1 cellular context compared by ENCODE assay signal in the genomic region with DNA sequence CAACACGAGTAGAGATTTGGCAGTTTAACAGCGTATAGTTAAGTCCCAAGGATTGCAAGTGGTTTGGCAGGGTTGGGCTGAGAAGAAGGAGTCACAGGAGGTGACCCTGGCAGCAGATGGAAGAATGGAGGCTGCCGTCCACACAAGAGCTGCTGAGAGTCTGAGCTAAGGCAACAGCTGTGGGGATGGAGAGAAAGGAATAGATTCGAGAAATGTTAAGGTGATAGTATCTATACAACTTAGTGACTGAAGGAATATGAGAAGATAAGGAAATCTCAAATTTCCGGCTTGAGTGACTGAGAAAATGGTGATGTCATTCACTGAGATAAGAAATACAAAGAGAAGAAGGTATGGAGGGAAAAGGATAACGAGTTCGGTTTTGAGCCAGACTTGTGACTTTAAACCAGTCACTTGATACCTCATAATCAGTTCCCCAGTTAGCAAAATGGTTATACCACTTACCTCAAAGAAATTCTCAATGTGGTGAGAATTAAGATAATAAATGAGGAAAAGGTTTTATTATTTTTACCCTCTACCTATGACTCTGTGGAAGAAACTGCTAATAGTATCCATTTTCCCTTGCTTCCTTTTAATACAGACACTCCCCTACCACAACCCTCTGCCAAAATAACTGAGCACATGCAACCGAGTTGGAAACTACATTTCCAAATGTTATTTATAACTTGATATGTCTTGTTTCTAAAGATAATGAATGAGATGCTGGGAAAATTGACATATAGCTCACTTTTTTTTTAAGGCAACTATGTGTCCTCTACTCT.
TF ChIP-seq lines count a peak whose summit lies in the region.

No MANE protein-coding gene starts in this region.

TF ChIP-seq in K562, 482 proteins besides CTCF, POLR2A, EP300 and RAD21 (continues in another document):
- TF ChIP-seq ZNF143 (CRISPR knock-in tag; IDR thresholded peaks at IDR 0.05) (no peak), ZC3H4 (CRISPR knock-in tag; IDR thresholded peaks at IDR 0.05; ENCODE audit: borderline replicate concordance) (no peak), PATZ1 (CRISPR knock-in tag; IDR thresholded peaks at IDR 0.05; ENCODE audit: borderline replicate concordance) (no peak), SMARCE1 (IDR thresholded peaks at IDR 0.05) (peak; percentile 78), FUS (optimal IDR thresholded peaks at IDR 0.05; ENCODE audit: low read depth, low read length) (no peak), CEBPB (tag; IDR thresholded peaks at IDR 0.05) (no peak), ATF7 (IDR thresholded peaks at IDR 0.05) (peak; percentile 96), TSC22D4 (tag; IDR thresholded peaks at IDR 0.05) (no peak), SIX5 (IDR thresholded peaks at IDR 0.05; ENCODE audit: borderline replicate concordance in 1 of 2, insufficient read depth in 1 of 2, low read depth in 1 of 2, low read length in 2 of 2) (no peak), CSDE1 (IDR thresholded peaks at IDR 0.05) (no peak), DIDO1 (tag; IDR thresholded peaks at IDR 0.05; ENCODE audit: low read depth) (no peak), CBX8 (IDR thresholded peaks at IDR 0.05; ENCODE audit: borderline replicate concordance, extremely low read depth, low read depth, low read length, poor library complexity, severe bottlenecking) (no peak), SMAD2 (IDR thresholded peaks at IDR 0.05; ENCODE audit: low read depth, low read length) (no peak), NUFIP1 (IDR thresholded peaks at IDR 0.05; ENCODE audit: partially characterized antibody) (no peak), KAT7 (CRISPR knock-in tag; IDR thresholded peaks at IDR 0.05; ENCODE audit: borderline replicate concordance) (no peak), ZKSCAN8 (CRISPR knock-in tag; IDR thresholded peaks at IDR 0.05) (no peak), CLOCK (CRISPR knock-in tag; IDR thresholded peaks at IDR 0.05; ENCODE audit: borderline replicate concordance) (no peak), SUPT5H (IDR thresholded peaks at IDR 0.05) (no peak), ARID1B (IDR thresholded peaks at IDR 0.05) (peak; percentile 73), E2F1 (CRISPR knock-in tag; IDR thresholded peaks at IDR 0.05) (no peak), KLF6 (CRISPR knock-in tag; IDR thresholded peaks at IDR 0.05; ENCODE audit: borderline replicate concordance) (no peak), ZHX1 (conservative IDR thresholded peaks at IDR 0.05; ENCODE audit: low read length) (no peak), CTBP1 (IDR thresholded peaks at IDR 0.05; ENCODE audit: borderline replicate concordance) (peak; percentile 57; the same call in 1 of the 2 replicates), SAFB2 (IDR thresholded peaks at IDR 0.05; ENCODE audit: borderline replicate concordance, low read depth, low read length, severe bottlenecking) (no peak), RCOR1 (IDR thresholded peaks at IDR 0.05; ENCODE audit: borderline replicate concordance in 1 of 2, low read depth in 2 of 2, low read length in 2 of 2) (peak in 1 of 2 experiments; percentile 52; a peak in 1 of 4 replicates), NCOA4 (IDR thresholded peaks at IDR 0.05; ENCODE audit: partially characterized antibody) (no peak), SP1 (CRISPR knock-in tag; IDR thresholded peaks at IDR 0.05) (no peak), SP2 (IDR thresholded peaks at IDR 0.05; ENCODE audit: extremely low read depth, low read depth, low read length, poor library complexity, severe bottlenecking) (no peak), GTF2F1 (IDR thresholded peaks at IDR 0.05; ENCODE audit: low read depth, low read length) (no peak), FOSL1 (tag; conservative IDR thresholded peaks at IDR 0.05) (peak; percentile 65), EZH2 (IDR thresholded peaks at IDR 0.05; ENCODE audit: borderline replicate concordance, low read depth, low read length) (no peak), ZEB2 (IDR thresholded peaks at IDR 0.05) (no peak), HMGN3 (IDR thresholded peaks at IDR 0.05; ENCODE audit: borderline replicate concordance, extremely low read depth, insufficient read length, low read depth, low read length) (no peak), ZNF561 (CRISPR knock-in tag; conservative IDR thresholded peaks at IDR 0.05) (no peak), HDAC2 (IDR thresholded peaks at IDR 0.05) (no peak), TFAP4 (CRISPR knock-in tag; IDR thresholded peaks at IDR 0.05; ENCODE audit: borderline replicate concordance) (no peak), NCOR1 (IDR thresholded peaks at IDR 0.05) (no peak), NFYB (IDR thresholded peaks at IDR 0.05; ENCODE audit: extremely low read depth, insufficient read length) (no peak), SAFB (IDR thresholded peaks at IDR 0.05; ENCODE audit: borderline replicate concordance, low read depth, low read length) (no peak), RAD51 (IDR thresholded peaks at IDR 0.05; ENCODE audit: borderline replicate concordance, low read depth) (no peak), STAT5B (CRISPR knock-in tag; IDR thresholded peaks at IDR 0.05) (no peak), JUND (IDR thresholded peaks at IDR 0.05; ENCODE audit: borderline replicate concordance, low read depth, low read length) (peak; percentile 82), JUND (tag; IDR thresholded peaks at IDR 0.05; ENCODE audit: borderline replicate concordance, low read depth, low read length) (peak; percentile 93), RBM17 (IDR thresholded peaks at IDR 0.05; ENCODE audit: borderline replicate concordance, low read depth, low read length) (no peak), POLR2AphosphoS5 (IDR thresholded peaks at IDR 0.05; ENCODE audit: control insufficient read depth, insufficient read depth, low read depth, low read length) (no peak), ZNF507 (tag; conservative IDR thresholded peaks at IDR 0.05) (no peak), ZSCAN32 (CRISPR knock-in tag; IDR thresholded peaks at IDR 0.05) (no peak), ZNF551 (CRISPR knock-in tag; IDR thresholded peaks at IDR 0.05) (no peak), ZNF121 (CRISPR knock-in tag; conservative IDR thresholded peaks at IDR 0.05) (no peak)
- TF ChIP-seq, protein P1, sequence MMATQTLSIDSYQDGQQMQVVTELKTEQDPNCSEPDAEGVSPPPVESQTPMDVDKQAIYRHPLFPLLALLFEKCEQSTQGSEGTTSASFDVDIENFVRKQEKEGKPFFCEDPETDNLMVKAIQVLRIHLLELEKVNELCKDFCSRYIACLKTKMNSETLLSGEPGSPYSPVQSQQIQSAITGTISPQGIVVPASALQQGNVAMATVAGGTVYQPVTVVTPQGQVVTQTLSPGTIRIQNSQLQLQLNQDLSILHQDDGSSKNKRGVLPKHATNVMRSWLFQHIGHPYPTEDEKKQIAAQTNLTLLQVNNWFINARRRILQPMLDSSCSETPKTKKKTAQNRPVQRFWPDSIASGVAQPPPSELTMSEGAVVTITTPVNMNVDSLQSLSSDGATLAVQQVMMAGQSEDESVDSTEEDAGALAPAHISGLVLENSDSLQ (IDR thresholded peaks at IDR 0.05) = peak; percentile 84
- TF ChIP-seq, protein P2, sequence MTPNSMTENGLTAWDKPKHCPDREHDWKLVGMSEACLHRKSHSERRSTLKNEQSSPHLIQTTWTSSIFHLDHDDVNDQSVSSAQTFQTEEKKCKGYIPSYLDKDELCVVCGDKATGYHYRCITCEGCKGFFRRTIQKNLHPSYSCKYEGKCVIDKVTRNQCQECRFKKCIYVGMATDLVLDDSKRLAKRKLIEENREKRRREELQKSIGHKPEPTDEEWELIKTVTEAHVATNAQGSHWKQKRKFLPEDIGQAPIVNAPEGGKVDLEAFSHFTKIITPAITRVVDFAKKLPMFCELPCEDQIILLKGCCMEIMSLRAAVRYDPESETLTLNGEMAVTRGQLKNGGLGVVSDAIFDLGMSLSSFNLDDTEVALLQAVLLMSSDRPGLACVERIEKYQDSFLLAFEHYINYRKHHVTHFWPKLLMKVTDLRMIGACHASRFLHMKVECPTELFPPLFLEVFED (CRISPR knock-in tag; conservative IDR thresholded peaks at IDR 0.05) = no peak
- TF ChIP-seq, protein P3, sequence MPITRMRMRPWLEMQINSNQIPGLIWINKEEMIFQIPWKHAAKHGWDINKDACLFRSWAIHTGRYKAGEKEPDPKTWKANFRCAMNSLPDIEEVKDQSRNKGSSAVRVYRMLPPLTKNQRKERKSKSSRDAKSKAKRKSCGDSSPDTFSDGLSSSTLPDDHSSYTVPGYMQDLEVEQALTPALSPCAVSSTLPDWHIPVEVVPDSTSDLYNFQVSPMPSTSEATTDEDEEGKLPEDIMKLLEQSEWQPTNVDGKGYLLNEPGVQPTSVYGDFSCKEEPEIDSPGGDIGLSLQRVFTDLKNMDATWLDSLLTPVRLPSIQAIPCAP (CRISPR knock-in tag; IDR thresholded peaks at IDR 0.05; ENCODE audit: borderline replicate concordance) = no peak
- TF ChIP-seq, protein P4, sequence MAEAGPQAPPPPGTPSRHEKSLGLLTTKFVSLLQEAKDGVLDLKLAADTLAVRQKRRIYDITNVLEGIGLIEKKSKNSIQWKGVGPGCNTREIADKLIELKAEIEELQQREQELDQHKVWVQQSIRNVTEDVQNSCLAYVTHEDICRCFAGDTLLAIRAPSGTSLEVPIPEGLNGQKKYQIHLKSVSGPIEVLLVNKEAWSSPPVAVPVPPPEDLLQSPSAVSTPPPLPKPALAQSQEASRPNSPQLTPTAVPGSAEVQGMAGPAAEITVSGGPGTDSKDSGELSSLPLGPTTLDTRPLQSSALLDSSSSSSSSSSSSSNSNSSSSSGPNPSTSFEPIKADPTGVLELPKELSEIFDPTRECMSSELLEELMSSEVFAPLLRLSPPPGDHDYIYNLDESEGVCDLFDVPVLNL (CRISPR knock-in tag; IDR thresholded peaks at IDR 0.05; ENCODE audit: low read depth) = no peak
- TF ChIP-seq, protein P5, sequence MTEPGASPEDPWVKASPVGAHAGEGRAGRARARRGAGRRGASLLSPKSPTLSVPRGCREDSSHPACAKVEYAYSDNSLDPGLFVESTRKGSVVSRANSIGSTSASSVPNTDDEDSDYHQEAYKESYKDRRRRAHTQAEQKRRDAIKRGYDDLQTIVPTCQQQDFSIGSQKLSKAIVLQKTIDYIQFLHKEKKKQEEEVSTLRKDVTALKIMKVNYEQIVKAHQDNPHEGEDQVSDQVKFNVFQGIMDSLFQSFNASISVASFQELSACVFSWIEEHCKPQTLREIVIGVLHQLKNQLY (CRISPR knock-in tag; conservative IDR thresholded peaks at IDR 0.05) = no peak
